In the genomic region with DNA sequence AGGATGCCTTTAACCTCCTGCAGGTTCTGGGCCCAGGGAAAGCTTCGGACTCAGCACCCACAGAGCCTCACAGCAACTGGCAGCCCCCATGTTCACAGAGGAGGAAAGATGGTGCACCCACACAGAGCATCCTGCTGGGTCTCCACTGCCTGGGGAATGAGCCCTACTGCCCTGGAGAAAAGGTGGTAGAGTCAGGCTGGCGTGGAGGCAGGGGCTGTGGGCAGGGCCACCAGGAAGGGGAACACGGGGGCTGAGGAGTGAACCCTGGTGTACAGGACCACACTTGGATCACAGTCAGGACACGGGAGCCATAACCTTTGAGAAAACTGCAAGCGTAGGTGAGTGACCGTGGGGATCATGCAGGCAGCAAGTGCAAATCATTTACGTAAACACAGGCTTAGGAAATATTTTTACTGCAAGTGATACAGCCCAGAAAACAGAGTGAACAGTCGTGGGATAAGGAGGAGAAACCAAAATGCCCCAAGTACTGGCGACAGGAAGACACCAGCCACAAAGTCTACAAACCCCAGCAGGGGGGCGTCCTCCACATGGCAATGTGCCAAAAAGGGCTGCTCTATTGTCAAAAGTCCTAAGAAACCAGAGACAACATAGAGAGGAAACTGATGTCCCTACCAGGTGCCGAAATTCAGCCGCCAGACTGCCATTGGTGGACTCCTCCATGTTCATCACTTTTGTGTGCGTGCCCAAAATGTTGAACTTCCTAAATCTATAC, we compare ENCODE assay signal across 10 cellular contexts. TPM values are rescaled to one million over a fixed set of nuclear protein-coding genes. Genes with fewer than 3 reads are reported as not detected.
DNase-seq lines count a peak whose midpoint lies in the region; ATAC-seq lines count a peak whose summit lies in the region.
"Had no signal": no experiment of that assay in that cellular context is flagged by ENCODE, and none has a peak within 500 bp of the region (broad histone marks: within the 10 kb centered on the region; RNA-seq: fewer than 3 reads in every experiment).

No MANE protein-coding gene starts in this region.

- H3K4me3 Mint-ChIP-seq in stimulated activated naive CD8-positive, alpha-beta T cell treated with anti-CD3 and anti-CD28 coated beads, Interleukin-15, Interleukin-2, amounts not matched to agents 100 ng/mL and 50 ng/mL, for 24 hours = no peak overlapping the region
- H3K4me3 Mint-ChIP-seq in activated naive CD8-positive, alpha-beta T cell treated with anti-CD3 and anti-CD28 coated beads, Interleukin-2, amount 10 ng/mL, durations not matched to agents 7 days and 5 days = no peak overlapping the region

- no peak for ATAC-seq in stimulated activated naive CD8-positive, alpha-beta T cell treated with anti-CD3 and anti-CD28 coated beads, Interleukin-15, Interleukin-2, amounts not matched to agents 100 U/mL and 50 U/mL, for 24 hours
- ATAC-seq in activated naive CD8-positive, alpha-beta T cell treated with anti-CD3 and anti-CD28 coated beads, Interleukin-2, amount 10 ng/mL, durations not matched to agents 7 days and 5 days (ENCODE audit: low read depth) = no peak
- no peak for ATAC-seq in HG03432 (IDR thresholded peaks at IDR 0.05; ENCODE audit: unreplicated experiment)

- DNase-seq in stimulated activated naive CD8-positive, alpha-beta T cell treated with anti-CD3 and anti-CD28 coated beads, Interleukin-15, Interleukin-2, amounts not matched to agents 100 U/mL and 50 U/mL, for 24 hours = no peak
- no peak for DNase-seq in activated naive CD8-positive, alpha-beta T cell treated with anti-CD3 and anti-CD28 coated beads, Interleukin-2, amount 10 ng/mL, durations not matched to agents 7 days and 5 days
- DNase-seq in NCI-H128 (lab: John Stamatoyannopoulos, UW; ENCODE audit: unreplicated experiment) = no peak
- no peak for DNase-seq in NCI-H1930 (lab: John Stamatoyannopoulos, UW)
- DNase-seq: activated CD4-positive, alpha-beta T cell treated with anti-CD3 and anti-CD28 coated beads, Interleukin-2, amount 50 U/mL, for 4 hours; foreskin melanocyte; sigmoid colon had no signal

- peaks cover 96% of the 10 kb centered on the region for H3K36me3 Mint-ChIP-seq in stimulated activated naive CD8-positive, alpha-beta T cell treated with anti-CD3 and anti-CD28 coated beads, Interleukin-15, Interleukin-2, amounts not matched to agents 100 ng/mL and 50 ng/mL, for 24 hours (ENCODE audit: low read depth)
- peaks cover 73% of the 10 kb centered on the region for H3K36me3 Mint-ChIP-seq in activated naive CD8-positive, alpha-beta T cell treated with anti-CD3 and anti-CD28 coated beads, Interleukin-2, amount 10 ng/mL, durations not matched to agents 7 days and 5 days

- H3K27ac ChIP-seq in KOPT-K1 (ENCODE audit: low read depth, low read length, poor library complexity, severe bottlenecking) = peak overlapping the region; percentile 36
- H3K27ac ChIP-seq: sigmoid colon had no signal

- H3K27ac Mint-ChIP-seq in stimulated activated naive CD8-positive, alpha-beta T cell treated with anti-CD3 and anti-CD28 coated beads, Interleukin-15, Interleukin-2, amounts not matched to agents 100 ng/mL and 50 ng/mL, for 24 hours = peak overlapping the region; percentile 68
- peak overlapping the region; percentile 78 for H3K27ac Mint-ChIP-seq in activated naive CD8-positive, alpha-beta T cell treated with anti-CD3 and anti-CD28 coated beads, Interleukin-2, amount 10 ng/mL, durations not matched to agents 7 days and 5 days

- POLR2A ChIA-PET in activated naive CD8-positive, alpha-beta T cell treated with anti-CD3 and anti-CD28 coated beads, Interleukin-2, amount 10 ng/mL, durations not matched to agents 7 days and 5 days (lab: Charles Lee) = interaction anchor here (1.0 to 2.8 kb wide), 4 partner anchors 11 to 26 kb away, joined by 3 to 12 read pairs (median 4); no protein-coding TSS in a partner anchor

- no peaks in the 10 kb centered on the region for H3K9me3 ChIP-seq in KOPT-K1 (ENCODE audit: insufficient read depth, low read length, poor library complexity, severe bottlenecking)
- H3K9me3 ChIP-seq: sigmoid colon had no signal

- no peaks in the 10 kb centered on the region for H3K27me3 Mint-ChIP-seq in stimulated activated naive CD8-positive, alpha-beta T cell treated with anti-CD3 and anti-CD28 coated beads, Interleukin-15, Interleukin-2, amounts not matched to agents 100 ng/mL and 50 ng/mL, for 24 hours
- H3K27me3 Mint-ChIP-seq in activated naive CD8-positive, alpha-beta T cell treated with anti-CD3 and anti-CD28 coated beads, Interleukin-2, amount 10 ng/mL, durations not matched to agents 7 days and 5 days = no peaks in the 10 kb centered on the region

- H3K4me1 Mint-ChIP-seq in stimulated activated naive CD8-positive, alpha-beta T cell treated with anti-CD3 and anti-CD28 coated beads, Interleukin-15, Interleukin-2, amounts not matched to agents 100 ng/mL and 50 ng/mL, for 24 hours (ENCODE audit: low read depth) = peaks cover 56% of the 10 kb centered on the region
- peaks cover 52% of the 10 kb centered on the region for H3K4me1 Mint-ChIP-seq in activated naive CD8-positive, alpha-beta T cell treated with anti-CD3 and anti-CD28 coated beads, Interleukin-2, amount 10 ng/mL, durations not matched to agents 7 days and 5 days

- no peaks in the 10 kb centered on the region for H3K9me3 Mint-ChIP-seq in stimulated activated naive CD8-positive, alpha-beta T cell treated with anti-CD3 and anti-CD28 coated beads, Interleukin-15, Interleukin-2, amounts not matched to agents 100 ng/mL and 50 ng/mL, for 24 hours
- H3K9me3 Mint-ChIP-seq in activated naive CD8-positive, alpha-beta T cell treated with anti-CD3 and anti-CD28 coated beads, Interleukin-2, amount 10 ng/mL, durations not matched to agents 7 days and 5 days = no peaks in the 10 kb centered on the region

- H3K36me3 ChIP-seq in KOPT-K1 (ENCODE audit: insufficient read depth, low read length) = peaks cover 100% of the 10 kb centered on the region

RNA-seq across cellular contexts. Expression of gene STAT1, which starts 27.6 kb away (rescaled TPM):
- total RNA-seq in activated naive CD8-positive, alpha-beta T cell treated with anti-CD3 and anti-CD28 coated beads, Interleukin-2, amount 10 ng/mL, durations not matched to agents 7 days and 5 days = 100 to 1,000 TPM; 544 to 571 TPM
